Comparison of ENCODE assay signal across 12 cellular contexts in the genomic region with DNA sequence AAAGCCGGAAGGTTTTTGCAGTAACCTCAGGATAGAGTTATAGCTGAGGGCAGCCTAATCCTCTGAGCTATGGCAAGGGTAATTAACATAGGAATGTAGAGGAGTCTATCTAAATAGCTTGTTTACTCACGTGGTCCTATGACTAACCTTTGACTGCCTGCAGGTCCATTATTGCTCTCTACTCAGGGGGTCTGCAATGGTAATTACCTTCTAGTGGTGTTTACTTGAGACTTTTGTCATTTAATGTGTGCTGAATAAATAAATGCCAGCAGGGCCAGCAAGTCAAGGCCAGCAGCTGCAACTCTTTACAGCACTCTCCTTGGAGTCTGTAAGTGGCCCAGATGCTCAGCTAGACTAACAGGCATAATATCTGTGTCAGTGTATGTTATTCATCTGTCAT.
"Had no signal": no experiment of that assay in that cellular context is flagged by ENCODE, and none has a peak within 500 bp of the region (broad histone marks: within the 10 kb centered on the region; RNA-seq: fewer than 3 reads in every experiment).

No MANE protein-coding gene starts in this region.

- H3K9me3 ChIP-seq: esophagus squamous epithelium, testis had no signal

- H3K27me3 ChIP-seq: esophagus squamous epithelium, foreskin keratinocyte, testis had no signal

- H3K27ac ChIP-seq: esophagus squamous epithelium, foreskin keratinocyte, testis had no signal

- H3K4me1 ChIP-seq: esophagus squamous epithelium, foreskin keratinocyte, testis had no signal

- FAIRE-seq: kidney had no signal

- DNase-seq: activated B cell treated with CpG ODN at 0.5 μM for 24 hours; activated CD4-positive, alpha-beta T cell treated with anti-CD3 and anti-CD28 coated beads, Interleukin-2, amount 10 ng/mL, durations not matched to agents 24 days and 14 days; activated CD8-positive, alpha-beta memory T cell treated with anti-CD3 and anti-CD28 coated beads for 24 hours; activated naive CD4-positive, alpha-beta T cell treated with Interleukin-2 at 50 U/mL for 16 hours; esophagus squamous epithelium; foreskin keratinocyte; kidney; left ventricle myocardium superior; mesenchymal stem cell; stimulated activated CD4-positive, alpha-beta T cell treated with anti-CD3 and anti-CD28 coated beads, Interleukin-4, amount 100 ng/mL, for 4 hours; stimulated activated naive CD8-positive, alpha-beta T cell treated with anti-CD3 and anti-CD28 coated beads, Interleukin-15, amount 100 ng/mL, for 72 hours; testis had no signal

- H3K4me3 ChIP-seq: esophagus squamous epithelium, testis had no signal

- H3K36me3 ChIP-seq: esophagus squamous epithelium had no signal
